Comparison of ENCODE assay signal across 1 cellular context in the genomic region with DNA sequence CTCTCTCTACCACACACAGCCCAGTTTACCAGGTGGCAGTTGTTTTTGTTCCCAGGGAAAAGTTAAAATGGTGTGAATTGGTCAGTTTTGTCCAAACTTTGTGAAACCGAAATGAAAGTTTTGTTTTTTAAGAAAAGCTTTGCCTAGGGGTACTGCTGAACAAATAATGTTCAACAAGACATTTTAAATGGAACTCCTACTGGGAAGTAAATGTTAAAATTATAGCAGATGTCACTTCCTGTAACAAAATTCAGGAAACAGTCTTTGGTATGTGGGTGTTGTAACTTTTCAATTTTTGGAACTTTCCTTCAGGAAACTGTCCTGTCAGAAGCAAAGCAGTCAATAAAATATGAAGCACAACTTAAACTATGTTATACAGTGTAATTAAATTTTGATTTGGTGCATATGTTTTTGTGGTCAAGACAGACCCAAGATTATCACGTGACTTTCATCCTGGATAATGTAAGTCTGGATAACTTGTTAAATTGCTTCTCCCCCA.
TF ChIP-seq lines count a peak whose summit lies in the region.

No MANE protein-coding gene starts in this region.

TF ChIP-seq in H1, 55 proteins besides CTCF, POLR2A, EP300 and RAD21 (continued from another document):
- TF ChIP-seq, protein P1, sequence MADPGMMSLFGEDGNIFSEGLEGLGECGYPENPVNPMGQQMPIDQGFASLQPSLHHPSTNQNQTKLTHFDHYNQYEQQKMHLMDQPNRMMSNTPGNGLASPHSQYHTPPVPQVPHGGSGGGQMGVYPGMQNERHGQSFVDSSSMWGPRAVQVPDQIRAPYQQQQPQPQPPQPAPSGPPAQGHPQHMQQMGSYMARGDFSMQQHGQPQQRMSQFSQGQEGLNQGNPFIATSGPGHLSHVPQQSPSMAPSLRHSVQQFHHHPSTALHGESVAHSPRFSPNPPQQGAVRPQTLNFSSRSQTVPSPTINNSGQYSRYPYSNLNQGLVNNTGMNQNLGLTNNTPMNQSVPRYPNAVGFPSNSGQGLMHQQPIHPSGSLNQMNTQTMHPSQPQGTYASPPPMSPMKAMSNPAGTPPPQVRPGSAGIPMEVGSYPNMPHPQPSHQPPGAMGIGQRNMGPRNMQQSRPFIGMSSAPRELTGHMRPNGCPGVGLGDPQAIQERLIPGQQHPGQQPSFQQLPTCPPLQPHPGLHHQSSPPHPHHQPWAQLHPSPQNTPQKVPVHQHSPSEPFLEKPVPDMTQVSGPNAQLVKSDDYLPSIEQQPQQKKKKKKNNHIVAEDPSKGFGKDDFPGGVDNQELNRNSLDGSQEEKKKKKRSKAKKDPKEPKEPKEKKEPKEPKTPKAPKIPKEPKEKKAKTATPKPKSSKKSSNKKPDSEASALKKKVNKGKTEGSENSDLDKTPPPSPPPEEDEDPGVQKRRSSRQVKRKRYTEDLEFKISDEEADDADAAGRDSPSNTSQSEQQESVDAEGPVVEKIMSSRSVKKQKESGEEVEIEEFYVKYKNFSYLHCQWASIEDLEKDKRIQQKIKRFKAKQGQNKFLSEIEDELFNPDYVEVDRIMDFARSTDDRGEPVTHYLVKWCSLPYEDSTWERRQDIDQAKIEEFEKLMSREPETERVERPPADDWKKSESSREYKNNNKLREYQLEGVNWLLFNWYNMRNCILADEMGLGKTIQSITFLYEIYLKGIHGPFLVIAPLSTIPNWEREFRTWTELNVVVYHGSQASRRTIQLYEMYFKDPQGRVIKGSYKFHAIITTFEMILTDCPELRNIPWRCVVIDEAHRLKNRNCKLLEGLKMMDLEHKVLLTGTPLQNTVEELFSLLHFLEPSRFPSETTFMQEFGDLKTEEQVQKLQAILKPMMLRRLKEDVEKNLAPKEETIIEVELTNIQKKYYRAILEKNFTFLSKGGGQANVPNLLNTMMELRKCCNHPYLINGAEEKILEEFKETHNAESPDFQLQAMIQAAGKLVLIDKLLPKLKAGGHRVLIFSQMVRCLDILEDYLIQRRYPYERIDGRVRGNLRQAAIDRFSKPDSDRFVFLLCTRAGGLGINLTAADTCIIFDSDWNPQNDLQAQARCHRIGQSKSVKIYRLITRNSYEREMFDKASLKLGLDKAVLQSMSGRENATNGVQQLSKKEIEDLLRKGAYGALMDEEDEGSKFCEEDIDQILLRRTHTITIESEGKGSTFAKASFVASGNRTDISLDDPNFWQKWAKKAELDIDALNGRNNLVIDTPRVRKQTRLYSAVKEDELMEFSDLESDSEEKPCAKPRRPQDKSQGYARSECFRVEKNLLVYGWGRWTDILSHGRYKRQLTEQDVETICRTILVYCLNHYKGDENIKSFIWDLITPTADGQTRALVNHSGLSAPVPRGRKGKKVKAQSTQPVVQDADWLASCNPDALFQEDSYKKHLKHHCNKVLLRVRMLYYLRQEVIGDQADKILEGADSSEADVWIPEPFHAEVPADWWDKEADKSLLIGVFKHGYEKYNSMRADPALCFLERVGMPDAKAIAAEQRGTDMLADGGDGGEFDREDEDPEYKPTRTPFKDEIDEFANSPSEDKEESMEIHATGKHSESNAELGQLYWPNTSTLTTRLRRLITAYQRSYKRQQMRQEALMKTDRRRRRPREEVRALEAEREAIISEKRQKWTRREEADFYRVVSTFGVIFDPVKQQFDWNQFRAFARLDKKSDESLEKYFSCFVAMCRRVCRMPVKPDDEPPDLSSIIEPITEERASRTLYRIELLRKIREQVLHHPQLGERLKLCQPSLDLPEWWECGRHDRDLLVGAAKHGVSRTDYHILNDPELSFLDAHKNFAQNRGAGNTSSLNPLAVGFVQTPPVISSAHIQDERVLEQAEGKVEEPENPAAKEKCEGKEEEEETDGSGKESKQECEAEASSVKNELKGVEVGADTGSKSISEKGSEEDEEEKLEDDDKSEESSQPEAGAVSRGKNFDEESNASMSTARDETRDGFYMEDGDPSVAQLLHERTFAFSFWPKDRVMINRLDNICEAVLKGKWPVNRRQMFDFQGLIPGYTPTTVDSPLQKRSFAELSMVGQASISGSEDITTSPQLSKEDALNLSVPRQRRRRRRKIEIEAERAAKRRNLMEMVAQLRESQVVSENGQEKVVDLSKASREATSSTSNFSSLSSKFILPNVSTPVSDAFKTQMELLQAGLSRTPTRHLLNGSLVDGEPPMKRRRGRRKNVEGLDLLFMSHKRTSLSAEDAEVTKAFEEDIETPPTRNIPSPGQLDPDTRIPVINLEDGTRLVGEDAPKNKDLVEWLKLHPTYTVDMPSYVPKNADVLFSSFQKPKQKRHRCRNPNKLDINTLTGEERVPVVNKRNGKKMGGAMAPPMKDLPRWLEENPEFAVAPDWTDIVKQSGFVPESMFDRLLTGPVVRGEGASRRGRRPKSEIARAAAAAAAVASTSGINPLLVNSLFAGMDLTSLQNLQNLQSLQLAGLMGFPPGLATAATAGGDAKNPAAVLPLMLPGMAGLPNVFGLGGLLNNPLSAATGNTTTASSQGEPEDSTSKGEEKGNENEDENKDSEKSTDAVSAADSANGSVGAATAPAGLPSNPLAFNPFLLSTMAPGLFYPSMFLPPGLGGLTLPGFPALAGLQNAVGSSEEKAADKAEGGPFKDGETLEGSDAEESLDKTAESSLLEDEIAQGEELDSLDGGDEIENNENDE (IDR thresholded peaks at IDR 0.05; ENCODE audit: insufficient replicate concordance, low read length) = no peak
- TF ChIP-seq SP1 (IDR thresholded peaks at IDR 0.05; ENCODE audit: low read depth, low read length) = no peak
- TF ChIP-seq YY1 (IDR thresholded peaks at IDR 0.05; ENCODE audit: low read depth, low read length) = no peak
